In genomic region chr12:107553211-107553765, GRCh38 we compare ENCODE assay signal across 25 cellular contexts.
"Had no signal": no experiment of that assay in that cellular context is flagged by ENCODE, and none has a peak within 500 bp of the region (broad histone marks: within the 10 kb centered on the region; RNA-seq: fewer than 3 reads in every experiment).

No MANE protein-coding gene starts in this region.

- H2AFZ ChIP-seq: hepatocyte had no signal

- H3K9me3 Mint-ChIP-seq: dendritic cell treated with granulocyte-macrophage colony-stimulating factor and Interleukin-4, amounts not matched to agents 40 ng/mL and 50 ng/mL, for 4 days had no signal

- H3K27ac Mint-ChIP-seq: dendritic cell treated with granulocyte-macrophage colony-stimulating factor and Interleukin-4, amounts not matched to agents 40 ng/mL and 50 ng/mL, for 4 days had no signal

- H3K27ac ChIP-seq: colonic mucosa, epithelial cell of prostate, foreskin keratinocyte, gastroesophageal sphincter, heart left ventricle, hepatocyte, left lung, lower lobe of right lung had no signal

- H3K36me3 ChIP-seq: colonic mucosa, gastroesophageal sphincter, heart left ventricle, left lung, lower lobe of right lung had no signal

- FAIRE-seq: endometrium, frontal cortex, islet of Langerhans, keratinocyte had no signal

- ATAC-seq: esophagus mucosa, foreskin keratinocyte, gastroesophageal sphincter, heart left ventricle, left cardiac atrium, left lung, left ventricle myocardium superior, lower lobe of right lung had no signal

- H3K4me3 Mint-ChIP-seq: dendritic cell treated with granulocyte-macrophage colony-stimulating factor and Interleukin-4, amounts not matched to agents 40 ng/mL and 50 ng/mL, for 4 days; naive B cell had no signal

- DNase-seq: cerebellar nuclear complex; colonic mucosa; cortex of kidney; effector CD4-positive, alpha-beta T cell; effector memory CD4-positive, alpha-beta T cell; erythroblast; foreskin keratinocyte; heart left ventricle; hypothalamus; left cardiac atrium; left lung; left ventricle myocardium superior; lower lobe of right lung; mesenchymal stem cell; midbrain; naive B cell had no signal

- H3K4me1 ChIP-seq: colonic mucosa, foreskin keratinocyte, gastroesophageal sphincter, heart left ventricle, left lung, lower lobe of right lung had no signal

- H3K4me3 ChIP-seq: colonic mucosa, gastroesophageal sphincter, heart left ventricle, hepatocyte, left lung, lower lobe of right lung had no signal

- H3K27me3 Mint-ChIP-seq: dendritic cell treated with granulocyte-macrophage colony-stimulating factor and Interleukin-4, amounts not matched to agents 40 ng/mL and 50 ng/mL, for 4 days; naive B cell had no signal

- H3K79me2 ChIP-seq: hepatocyte had no signal

- H3K27me3 ChIP-seq: colonic mucosa, foreskin keratinocyte, gastroesophageal sphincter, heart left ventricle, hepatocyte, left lung had no signal

- H3K4me1 Mint-ChIP-seq: naive B cell had no signal

- H3K4me2 ChIP-seq: hepatocyte had no signal

- H3K36me3 Mint-ChIP-seq: naive B cell had no signal

- H3K9me3 ChIP-seq: colonic mucosa had no signal
